Comparison of ENCODE assay signal across 25 cellular contexts in genomic region chr1:208557695-208558094, GRCh38.
DNase-seq lines count a peak whose midpoint lies in the region; ATAC-seq and TF ChIP-seq lines count a peak whose summit lies in the region.
"Had no signal": no experiment of that assay in that cellular context is flagged by ENCODE, and none has a peak within 500 bp of the region (broad histone marks: within the 10 kb centered on the region; RNA-seq: fewer than 3 reads in every experiment).

No MANE protein-coding gene starts in this region.

- intact Hi-C loops in esophagus muscularis mucosa (cut with DNase I), result no loop called here

- H3K27me3 ChIP-seq in esophagus muscularis mucosa, result no peaks in the 10 kb centered on the region
- H3K27me3 ChIP-seq: BE2C, BLaER1 had no signal

- ATAC-seq in SK-N-SH treated with all-trans-retinoic acid at 6 μM for 48 hours, result peak; percentile 57
- ATAC-seq: GM12878 had no signal

- peak overlapping the region in 2 of 3 experiments; percentile 26 to 63 for H3K27ac Mint-ChIP-seq in nephron
- H3K27ac Mint-ChIP-seq: CD14-positive monocyte; CD4-positive, alpha-beta memory T cell; CD4-positive, CD25-positive, alpha-beta regulatory T cell; CD8-positive, alpha-beta memory T cell had no signal

- H3K27me3 Mint-ChIP-seq in nephron (ENCODE audit: low read depth), result peaks cover 4% of the 10 kb centered on the region
- H3K27me3 Mint-ChIP-seq: CD4-positive, CD25-positive, alpha-beta regulatory T cell had no signal

- TF ChIP-seq EP300 in esophagus muscularis mucosa (IDR thresholded peaks at IDR 0.05), result no peak

- H3K4me1 Mint-ChIP-seq in nephron, result peaks cover 35% of the 10 kb centered on the region
- H3K4me1 Mint-ChIP-seq: CD14-positive monocyte; CD4-positive, alpha-beta memory T cell; CD4-positive, CD25-positive, alpha-beta regulatory T cell; CD8-positive, alpha-beta memory T cell had no signal

- TF ChIP-seq CTCF in esophagus muscularis mucosa (IDR thresholded peaks at IDR 0.05), result no peak
- no peak for TF ChIP-seq CTCF in nephron (IDR thresholded peaks at IDR 0.05; ENCODE audit: unreplicated experiment in 3 of 3)

- H3K36me3 ChIP-seq in esophagus muscularis mucosa, result no peaks in the 10 kb centered on the region
- H3K36me3 ChIP-seq: BE2C, BLaER1 had no signal

- no peak overlapping the region for H3K4me3 ChIP-seq in esophagus muscularis mucosa
- H3K4me3 ChIP-seq: BLaER1, GM12878 had no signal

- H3K9me3 ChIP-seq in esophagus muscularis mucosa, result no peaks in the 10 kb centered on the region
- H3K9me3 ChIP-seq: BE2C, BLaER1 had no signal

- no peaks in the 10 kb centered on the region for H3K36me3 Mint-ChIP-seq in nephron (ENCODE audit: low read depth)
- H3K36me3 Mint-ChIP-seq: CD14-positive monocyte; CD4-positive, alpha-beta memory T cell; CD4-positive, CD25-positive, alpha-beta regulatory T cell; CD8-positive, alpha-beta memory T cell had no signal

- no peak overlapping the region for H3K27ac ChIP-seq in esophagus muscularis mucosa (replicated peaks in 1 of 4)
- H3K27ac ChIP-seq: BLaER1 had no signal

- H3K4me1 ChIP-seq in esophagus muscularis mucosa, result no peaks in the 10 kb centered on the region
- H3K4me1 ChIP-seq: BLaER1 had no signal

- no peak overlapping the region for H3K4me3 Mint-ChIP-seq in nephron
- H3K4me3 Mint-ChIP-seq: CD14-positive monocyte; CD4-positive, alpha-beta memory T cell; CD4-positive, CD25-positive, alpha-beta regulatory T cell; CD8-positive, alpha-beta memory T cell had no signal

- TF ChIP-seq POLR2A in esophagus muscularis mucosa (IDR thresholded peaks at IDR 0.05; ENCODE audit: low read depth), result no peak

- WGBS in esophagus muscularis mucosa, result 61% methylated on average over 3 of the region's 3 CpGs

- peaks cover 4% of the 10 kb centered on the region for H3K9me3 Mint-ChIP-seq in nephron

- peak; percentile 53 for DNase-seq in esophagus muscularis mucosa (ENCODE audit: extremely low spot score)
- no peak for DNase-seq in mucosa of gallbladder (ENCODE audit: low spot score)
- DNase-seq in SKM-1 (lab: John Stamatoyannopoulos, UW; ENCODE audit: unreplicated experiment), result no peak
- no peak for DNase-seq in stimulated activated CD8-positive, alpha-beta memory T cell treated with anti-CD3 and anti-CD28 coated beads, Interleukin-4, amount 100 ng/mL, for 48 hours
- DNase-seq in superior temporal gyrus (ENCODE audit: extremely low spot score), result no peak
- DNase-seq: 8988T; ACHN; BE2C; C1 segment of cervical spinal cord; CD4-positive, alpha-beta memory T cell; CD4-positive, CD25-positive, alpha-beta regulatory T cell; CD8-positive, alpha-beta memory T cell; COR-L47; DMS 273 treated with DMSO at 0.1 percent for 48 hours; DMS153; DMS53; DMS79; DND-41; EL; GDM1 had no signal

TF ChIP-seq in SK-N-SH treated with all-trans-retinoic acid at 6 μM for 48 hours, 23 proteins besides CTCF, POLR2A, EP300 and RAD21:
- TF ChIP-seq TSHZ2 (CRISPR knock-in tag; IDR thresholded peaks at IDR 0.05) (no peak), TCF4 (CRISPR knock-in tag; IDR thresholded peaks at IDR 0.05; ENCODE audit: borderline replicate concordance) (no peak), TOX (CRISPR knock-in tag; IDR thresholded peaks at IDR 0.05; ENCODE audit: borderline replicate concordance) (no peak), PPARA (CRISPR knock-in tag; IDR thresholded peaks at IDR 0.05; ENCODE audit: borderline replicate concordance) (no peak), ISL1 (CRISPR knock-in tag; IDR thresholded peaks at IDR 0.05) (no peak), PATZ1 (CRISPR knock-in tag; IDR thresholded peaks at IDR 0.05; ENCODE audit: borderline replicate concordance) (no peak), CSRNP3 (CRISPR knock-in tag; IDR thresholded peaks at IDR 0.05) (no peak), ESRRG (CRISPR knock-in tag; IDR thresholded peaks at IDR 0.05) (no peak), ZNF8 (CRISPR knock-in tag; IDR thresholded peaks at IDR 0.05) (no peak), RARB (CRISPR knock-in tag; IDR thresholded peaks at IDR 0.05) (no peak)
TF ChIP-seq in SK-N-SH treated with all-trans-retinoic acid at 6 μM for 48 hours: peak in this region for 0.
